In genomic region chr13:94825507-94825906, GRCh38 we compare ENCODE assay signal across 10 cellular contexts.
DNase-seq lines count a peak whose midpoint lies in the region; TF ChIP-seq lines count a peak whose summit lies in the region.
"Had no signal": no experiment of that assay in that cellular context is flagged by ENCODE, and none has a peak within 500 bp of the region (broad histone marks: within the 10 kb centered on the region; RNA-seq: fewer than 3 reads in every experiment).

No MANE protein-coding gene starts in this region.

- in situ Hi-C loops in astrocyte of the cerebellum (cut with HindIII; ENCODE audit: low sequenced_read_pairs): no loop called here
- in situ Hi-C loops in GM13976 (cut with MboI; ENCODE audit: low sequenced_read_pairs, unreplicated experiment): no loop called here

- H3K27ac ChIP-seq in stomach (no peak overlapping the region), ascending aorta (no peak overlapping the region)
- H3K27ac ChIP-seq: Peyer's patch had no signal

- WGBS in stomach, 5 donors: 31 to 46% (median 42%) methylated on average over 5 of the region's 5 CpGs

- peaks cover 0 to 5% (median 0%) of the 10 kb centered on the region in 4 donors for H3K4me1 ChIP-seq in stomach
- no peaks in the 10 kb centered on the region for H3K4me1 ChIP-seq in ascending aorta
- H3K4me1 ChIP-seq: Peyer's patch had no signal

- intact Hi-C loops in stomach (cut with DNase I; ENCODE audit: low total_unique reads) (no loop called here), ascending aorta (cut with DNase I) (no loop called here)

- TF ChIP-seq POLR2A in stomach (IDR thresholded peaks at IDR 0.05): no peak

- no peaks in the 10 kb centered on the region for H3K9me3 ChIP-seq in stomach
- H3K9me3 ChIP-seq in ascending aorta: no peaks in the 10 kb centered on the region
- H3K9me3 ChIP-seq: Peyer's patch had no signal

- TF ChIP-seq EP300 in stomach (IDR thresholded peaks at IDR 0.05): no peak

- H3K36me3 ChIP-seq in stomach: no peaks in the 10 kb centered on the region
- no peaks in the 10 kb centered on the region for H3K36me3 ChIP-seq in ascending aorta
- H3K36me3 ChIP-seq: Peyer's patch had no signal

- H3K4me3 ChIP-seq in astrocyte of the cerebellum (ENCODE audit: low read depth, low read length) (no peak overlapping the region), stomach (no peak overlapping the region), ascending aorta (no peak overlapping the region)
- H3K4me3 ChIP-seq: Peyer's patch had no signal

- TF ChIP-seq CTCF in astrocyte of the cerebellum (IDR thresholded peaks at IDR 0.05; ENCODE audit: low read depth, low read length, missing control alignments) (no peak), stomach (IDR thresholded peaks at IDR 0.05) (no peak), GM13976 (IDR thresholded peaks at IDR 0.05; ENCODE audit: borderline replicate concordance, control extremely low read depth, extremely low read depth, insufficient read depth, missing control alignments) (no peak), ascending aorta (IDR thresholded peaks at IDR 0.05) (no peak)

- peak; percentile 37 for DNase-seq in NCI-H1105 treated with DMSO at 0.1 percent for 48 hours (lab: John Stamatoyannopoulos, UW)
- peak; percentile 56 for DNase-seq in astrocyte of the cerebellum (ENCODE audit: low read depth)
- DNase-seq in iPS DF 4.7 (ENCODE audit: extremely low read depth, low spot score): peak; percentile 49
- peak; percentile 33 for DNase-seq in stomach
- no peak for DNase-seq in GM13976 (ENCODE audit: low spot score)
- DNase-seq in ascending aorta (ENCODE audit: low spot score in 2 of 2): no peak
- DNase-seq in NCI-H2107 (lab: John Stamatoyannopoulos, UW): no peak
- no peak for DNase-seq in activated CD4-positive, alpha-beta T cell treated with anti-CD3 and anti-CD28 coated beads for 1 hour
- DNase-seq: cortex of kidney had no signal

- H3K27me3 ChIP-seq in stomach (no peaks in the 10 kb centered on the region), ascending aorta (no peaks in the 10 kb centered on the region)
- H3K27me3 ChIP-seq: Peyer's patch had no signal

Comparison
In these comparisons a context has a peak if more than half of its experiments do, and no peak if none do; other contexts are left out.
1. DNase-seq: peak in NCI-H1105 treated with DMSO at 0.1 percent for 48 hours (single experiment), astrocyte of the cerebellum (single experiment), iPS DF 4.7 (single experiment) and stomach (single experiment); none in GM13976 (single experiment), ascending aorta (0 of 2), NCI-H2107 (single experiment) and activated CD4-positive, alpha-beta T cell treated with anti-CD3 and anti-CD28 coated beads for 1 hour (single experiment).